15 cellular contexts compared by ENCODE assay signal in the genomic region with DNA sequence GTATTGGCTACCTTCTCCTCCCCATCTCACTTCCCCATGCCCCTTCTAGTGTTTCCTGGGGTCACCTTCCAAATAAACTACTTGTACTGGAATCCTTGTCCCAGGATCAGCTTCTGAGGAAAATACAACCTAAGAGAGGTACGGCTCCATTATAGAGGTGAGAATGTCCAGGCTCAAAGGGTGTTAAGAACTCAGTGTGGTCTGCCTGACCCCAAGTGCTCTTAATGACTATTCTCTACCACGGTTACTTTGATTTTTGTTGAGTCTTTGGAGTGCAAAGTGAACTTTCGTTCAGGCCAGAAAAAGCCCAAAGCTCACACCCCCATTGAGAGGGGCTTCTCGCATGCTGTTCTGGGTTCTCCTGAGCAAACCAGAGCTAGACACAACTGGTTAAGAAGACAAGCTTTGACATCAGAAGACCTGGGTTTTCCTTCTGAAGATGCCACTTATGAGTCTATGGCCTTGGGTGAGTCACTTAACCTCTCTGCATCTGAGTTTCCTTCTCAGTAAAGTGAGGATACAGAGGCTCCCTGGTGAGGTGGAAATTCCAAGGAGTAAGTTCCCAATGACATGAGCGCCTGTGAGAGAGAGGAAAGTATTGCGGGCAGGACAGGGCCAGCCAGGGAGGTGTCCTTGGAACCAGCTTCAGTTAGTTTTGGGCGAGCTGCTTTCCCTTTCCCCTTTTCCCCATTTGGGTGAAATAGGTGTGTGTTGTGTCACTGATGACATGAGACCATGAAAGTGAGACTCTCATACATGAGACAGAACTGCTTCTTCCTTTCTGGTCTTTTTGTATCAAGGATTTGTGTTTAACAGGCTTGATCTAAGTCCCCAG.
A peak's percentile ranks its signal among the peaks of the same experiment; 100 is the strongest.
DNase-seq lines count a peak whose midpoint lies in the region; ATAC-seq, FAIRE-seq and TF ChIP-seq lines count a peak whose summit lies in the region.
"Had no signal": no experiment of that assay in that cellular context is flagged by ENCODE, and none has a peak within 500 bp of the region (broad histone marks: within the 10 kb centered on the region; RNA-seq: fewer than 3 reads in every experiment).

No MANE protein-coding gene starts in this region.

- TF ChIP-seq RAD21 in K562 (CRISPR knock-in tag; conservative IDR thresholded peaks at IDR 0.05 in 1 of 2, IDR thresholded peaks at IDR 0.05 in 1 of 2), result no peak

- in situ Hi-C loops in K562 (cut with MboI), result loop anchor here (5.0 to 10.0 kb wide), 3 partner anchors 173 to 525 kb away; no protein-coding TSS in a partner anchor

- H3K4me3 Mint-ChIP-seq in stimulated activated effector memory CD8-positive, alpha-beta T cell treated with anti-CD3 and anti-CD28 coated beads, Interleukin-12 subunit alpha, Interleukin-12 subunit beta, amount 100 ng/mL, for 72 hours, result no peak overlapping the region

- H3K36me3 ChIP-seq in K562 (ENCODE audit: control insufficient read depth, insufficient read depth, low read length), result no peaks in the 10 kb centered on the region
- H3K36me3 ChIP-seq: ovary, uterus had no signal

- H2AFZ ChIP-seq in K562 (ENCODE audit: low read depth, low read length), result no peak overlapping the region

- no peak overlapping the region for H3K9ac ChIP-seq in K562 (ENCODE audit: insufficient read depth in 1 of 2, low read depth in 2 of 2, low read length in 2 of 2)

- no peaks in the 10 kb centered on the region for H3K9me3 ChIP-seq in K562 (replicated peaks; ENCODE audit: control insufficient read depth, insufficient read depth, low read depth, low read length)
- H3K9me3 ChIP-seq: ovary, uterus had no signal

- TF ChIP-seq CTCF in K562 (IDR thresholded peaks at IDR 0.05 in 2 of 3, conservative IDR thresholded peaks at IDR 0.05 in 1 of 3; ENCODE audit: insufficient read depth in 2 of 3, low read depth in 1 of 3, low read length in 3 of 3), result no peak

- H3K27me3 ChIP-seq in K562 (ENCODE audit: control insufficient read depth in 2 of 2, insufficient read depth in 2 of 2, low read length in 2 of 2), result no peaks in the 10 kb centered on the region
- H3K27me3 ChIP-seq: ovary, uterus had no signal

- H3K9me1 ChIP-seq in K562 (ENCODE audit: control insufficient read depth, insufficient read depth, low read length), result no peaks in the 10 kb centered on the region

- no TSS peak for BruUV-seq in K562 (replicated peaks; lab: Mats Ljungman, UMichigan)

- H3K27ac ChIP-seq in K562 (ENCODE audit: extremely low read depth, low read depth, low read length), result no peak overlapping the region
- H3K27ac ChIP-seq: ovary, RWPE1, uterus had no signal

- no peak overlapping the region for H3K4me2 ChIP-seq in K562 (ENCODE audit: insufficient read depth, low read length)

- 67% methylated on average over 7 of the region's 7 CpGs for WGBS in K562 (ENCODE audit: insufficient coverage, low coverage, missing lambda C conversion rate)

- H3K4me1 Mint-ChIP-seq in stimulated activated effector memory CD8-positive, alpha-beta T cell treated with anti-CD3 and anti-CD28 coated beads, Interleukin-12 subunit alpha, Interleukin-12 subunit beta, amount 100 ng/mL, for 72 hours, result peaks cover 28% of the 10 kb centered on the region

- peaks cover 8 to 9% of the 10 kb centered on the region in 2 experiments for H3K4me1 ChIP-seq in K562 (replicated peaks in 1 of 2; ENCODE audit: control insufficient read depth in 2 of 2, insufficient read depth in 2 of 2, low read length in 2 of 2)

- CTCF ChIA-PET in K562 (lab: Yijun Ruan, JAX; ENCODE audit: low intra/inter-chr PET ratio), result no interaction called here

- no peaks in the 10 kb centered on the region for H3K36me3 Mint-ChIP-seq in stimulated activated effector memory CD8-positive, alpha-beta T cell treated with anti-CD3 and anti-CD28 coated beads, Interleukin-12 subunit alpha, Interleukin-12 subunit beta, amount 100 ng/mL, for 72 hours

- DNase-seq in activated T-cell treated with anti-CD3 and anti-CD28 coated beads for 48 hours (ENCODE audit: low read depth) (peak; percentile 23), K562 (ENCODE audit: extremely low read depth in 1 of 4, low spot score in 3 of 4) (no peak), globus pallidus (ENCODE audit: low spot score) (no peak), GM19238 (ENCODE audit: insufficient read length, low spot score) (no peak)
- no peak for DNase-seq in activated T-cell treated with anti-CD3 and anti-CD28 coated beads, Interleukin-2, amount 50 U/mL, for 1 hour
- peak in 1 of 2 donors; percentile 52 for DNase-seq in stimulated activated effector memory CD8-positive, alpha-beta T cell treated with anti-CD3 and anti-CD28 coated beads, Interleukin-12 subunit alpha, Interleukin-12 subunit beta, amount 100 ng/mL, for 72 hours (ENCODE audit: low spot score in 2 of 2)
- DNase-seq: DMS53, NCI-H1694, ovary, uterus had no signal

- H4K20me1 ChIP-seq in K562 (replicated peaks; ENCODE audit: control insufficient read depth, insufficient read depth, low read length), result no peaks in the 10 kb centered on the region

- TF ChIP-seq EP300 in K562 (IDR thresholded peaks at IDR 0.05; ENCODE audit: low read length), result no peak

- H3K4me3 ChIP-seq in K562, result no peak overlapping the region
- H3K4me3 ChIP-seq: ovary, uterus had no signal

- intact Hi-C loops in K562 (cut with micrococcal nuclease), result loop anchor here (10.0 kb wide), 2 partner anchors 545 to 565 kb away; no protein-coding TSS in a partner anchor

- FAIRE-seq in K562 (lab: Jason Lieb, UNC), result peak; percentile 59
- FAIRE-seq: astrocyte, GM19239 had no signal

- no peak for TF ChIP-seq POLR2A in K562 (conservative IDR thresholded peaks at IDR 0.05)

- H3K9me3 Mint-ChIP-seq in stimulated activated effector memory CD8-positive, alpha-beta T cell treated with anti-CD3 and anti-CD28 coated beads, Interleukin-12 subunit alpha, Interleukin-12 subunit beta, amount 100 ng/mL, for 72 hours, result no peaks in the 10 kb centered on the region

- POLR2A ChIA-PET in K562 (lab: Yijun Ruan, JAX), result no interaction called here

- H3K27ac Mint-ChIP-seq in stimulated activated effector memory CD8-positive, alpha-beta T cell treated with anti-CD3 and anti-CD28 coated beads, Interleukin-12 subunit alpha, Interleukin-12 subunit beta, amount 100 ng/mL, for 72 hours, result no peak overlapping the region

- ATAC-seq in GM21717 (IDR thresholded peaks at IDR 0.05; ENCODE audit: unreplicated experiment), result peak; percentile 44
- no peak for ATAC-seq in K562
- peak; percentile 85 for ATAC-seq in stimulated activated effector memory CD8-positive, alpha-beta T cell treated with anti-CD3 and anti-CD28 coated beads, Interleukin-12 subunit alpha, Interleukin-12 subunit beta, amount 100 ng/mL, for 72 hours
- ATAC-seq in GM18868 (IDR thresholded peaks at IDR 0.05; ENCODE audit: unreplicated experiment), result no peak

- no peaks in the 10 kb centered on the region for H3K79me2 ChIP-seq in K562 (ENCODE audit: control insufficient read depth, insufficient read depth, low read length)

TF ChIP-seq in K562, 482 proteins besides CTCF, POLR2A, EP300 and RAD21:
- TF ChIP-seq RCOR1 (IDR thresholded peaks at IDR 0.05; ENCODE audit: borderline replicate concordance in 1 of 2, low read depth in 2 of 2, low read length in 2 of 2) (no peak), CBX5 (IDR thresholded peaks at IDR 0.05; ENCODE audit: borderline replicate concordance, low read depth) (no peak), RBM22 (IDR thresholded peaks at IDR 0.05; ENCODE audit: low read depth, low read length, poor library complexity, severe bottlenecking) (no peak), HDAC1 (IDR thresholded peaks at IDR 0.05) (no peak), ARNT (IDR thresholded peaks at IDR 0.05) (no peak), ELK1 (CRISPR knock-in tag; IDR thresholded peaks at IDR 0.05) (no peak), L3MBTL2 (IDR thresholded peaks at IDR 0.05) (no peak), RFX1 (IDR thresholded peaks at IDR 0.05) (no peak), MAFF (IDR thresholded peaks at IDR 0.05; ENCODE audit: low read length) (no peak), TAL1 (IDR thresholded peaks at IDR 0.05) (no peak), NR3C1 (CRISPR knock-in tag; IDR thresholded peaks at IDR 0.05) (no peak)
- TF ChIP-seq, protein P1, sequence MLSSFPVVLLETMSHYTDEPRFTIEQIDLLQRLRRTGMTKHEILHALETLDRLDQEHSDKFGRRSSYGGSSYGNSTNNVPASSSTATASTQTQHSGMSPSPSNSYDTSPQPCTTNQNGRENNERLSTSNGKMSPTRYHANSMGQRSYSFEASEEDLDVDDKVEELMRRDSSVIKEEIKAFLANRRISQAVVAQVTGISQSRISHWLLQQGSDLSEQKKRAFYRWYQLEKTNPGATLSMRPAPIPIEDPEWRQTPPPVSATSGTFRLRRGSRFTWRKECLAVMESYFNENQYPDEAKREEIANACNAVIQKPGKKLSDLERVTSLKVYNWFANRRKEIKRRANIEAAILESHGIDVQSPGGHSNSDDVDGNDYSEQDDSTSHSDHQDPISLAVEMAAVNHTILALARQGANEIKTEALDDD (IDR thresholded peaks at IDR 0.05), result no peak
TF ChIP-seq in K562: peak in this region for 0.

Comparison
In these comparisons a context has a peak if more than half of its experiments do, and no peak if none do; other contexts are left out.
1. ATAC-seq: peak in GM21717 (single experiment) and stimulated activated effector memory CD8-positive, alpha-beta T cell treated with anti-CD3 and anti-CD28 coated beads, Interleukin-12 subunit alpha, Interleukin-12 subunit beta, amount 100 ng/mL, for 72 hours (single experiment); none in K562 (single experiment) and GM18868 (single experiment).